In the genomic region with DNA sequence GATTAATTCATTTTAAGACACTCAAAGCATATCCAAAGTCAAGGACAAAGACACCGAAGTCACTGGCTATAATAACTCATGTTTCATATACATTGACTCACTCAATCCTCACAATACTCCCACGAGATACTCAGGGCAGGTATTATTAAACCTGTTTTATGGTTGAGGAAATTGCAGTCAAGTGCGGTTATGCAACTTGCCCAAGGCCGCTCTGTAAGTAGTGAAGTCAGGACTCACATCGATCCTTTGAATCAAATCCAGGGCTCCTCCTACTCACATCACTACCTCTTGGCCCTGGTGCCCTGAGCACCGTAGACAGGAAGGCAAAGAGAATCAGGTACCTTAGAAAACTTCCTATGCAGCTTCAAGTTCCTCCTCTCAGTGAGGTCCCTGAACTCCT, we compare ENCODE assay signal across 17 cellular contexts.
DNase-seq lines count a peak whose midpoint lies in the region; ATAC-seq and TF ChIP-seq lines count a peak whose summit lies in the region.
"Had no signal": no experiment of that assay in that cellular context is flagged by ENCODE, and none has a peak within 500 bp of the region (broad histone marks: within the 10 kb centered on the region; RNA-seq: fewer than 3 reads in every experiment).

No MANE protein-coding gene starts in this region.

- H3K9me3 ChIP-seq in HCT116 (ENCODE audit: control insufficient read depth in 1 of 2, insufficient read depth in 1 of 2, low read depth in 1 of 2, low read length in 2 of 2) (no peaks in the 10 kb centered on the region), colonic mucosa (no peaks in the 10 kb centered on the region)
- H3K9me3 ChIP-seq: left ventricle myocardium inferior had no signal

- no peak overlapping the region for H2AFZ ChIP-seq in HCT116 (ENCODE audit: low read depth, low read length, poor library complexity, severe bottlenecking)

- H3K9me2 ChIP-seq in HCT116 (ENCODE audit: insufficient read depth), result no peaks in the 10 kb centered on the region

- no peak for TF ChIP-seq POLR2A in HCT116 (IDR thresholded peaks at IDR 0.05; ENCODE audit: borderline replicate concordance, extremely low read depth, insufficient read depth, insufficient read length)

- no peaks in the 10 kb centered on the region for H4K20me1 ChIP-seq in HCT116 (ENCODE audit: insufficient read depth)

- H3K27ac ChIP-seq in HCT116 (ENCODE audit: low read depth, low read length), result no peak overlapping the region
- H3K27ac ChIP-seq in colonic mucosa, result peak overlapping the region; percentile 6
- H3K27ac ChIP-seq: left ventricle myocardium inferior had no signal

- CTCF ChIA-PET in HCT116 (lab: Charles Lee), result no interaction called here

- H3K4me3 ChIP-seq in HCT116 (replicated peaks in 1 of 2; ENCODE audit: low read depth in 1 of 2, low read length in 2 of 2), result no peak overlapping the region
- no peak overlapping the region for H3K4me3 ChIP-seq in colonic mucosa
- H3K4me3 ChIP-seq: left ventricle myocardium inferior had no signal

- POLR2A ChIA-PET in HCT116 (lab: Charles Lee), result interaction anchor here (0.7 kb wide), 1 partner anchor 14 kb away, joined by 3 read pairs; no protein-coding TSS in a partner anchor

- H3K4me2 ChIP-seq in HCT116 (ENCODE audit: low read length), result no peak overlapping the region

- ATAC-seq in HCT116 (0 out of 2 replicates have a peak, but pooled peaks have one; percentile 25), HG03097 (IDR thresholded peaks at IDR 0.05; ENCODE audit: low FRiP score, unreplicated experiment) (no peak)
- ATAC-seq: activated CD4-positive, alpha-beta T cell treated with anti-CD3 and anti-CD28 coated beads for 36 hours; effector memory CD8-positive, alpha-beta T cell; SK-N-SH treated with all-trans-retinoic acid at 6 μM for 48 hours had no signal

- no peaks in the 10 kb centered on the region for H3K36me3 ChIP-seq in HCT116 (ENCODE audit: control insufficient read depth in 1 of 2, insufficient read depth in 2 of 2, low read length in 2 of 2)
- no peaks in the 10 kb centered on the region for H3K36me3 ChIP-seq in colonic mucosa
- H3K36me3 ChIP-seq: left ventricle myocardium inferior had no signal

- H3K4me1 ChIP-seq in HCT116 (ENCODE audit: control insufficient read depth in 1 of 2, insufficient read depth in 2 of 2, low read length in 2 of 2) (no peaks in the 10 kb centered on the region), colonic mucosa (no peaks in the 10 kb centered on the region)
- H3K4me1 ChIP-seq: left ventricle myocardium inferior had no signal

- BruUV-seq in HCT116 (replicated peaks; lab: Mats Ljungman, UMichigan), result no TSS peak

- no peak for DNase-seq in HCT116 (ENCODE audit: low read depth, low spot score)
- DNase-seq in NCI-H2107 treated with DMSO at 0.1 percent for 48 hours (lab: John Stamatoyannopoulos, UW; ENCODE audit: unreplicated experiment), result peak; percentile 34
- peak; percentile 82 for DNase-seq in colonic mucosa
- DNase-seq in mucosa of gallbladder (ENCODE audit: low spot score), result peak; percentile 75
- DNase-seq in GM20000 (ENCODE audit: low spot score), result no peak
- DNase-seq in Kasumi-1 (lab: John Stamatoyannopoulos, UW), result no peak
- DNase-seq in NCI-H774 (lab: John Stamatoyannopoulos, UW), result no peak
- DNase-seq: activated CD4-positive, alpha-beta T cell treated with anti-CD3 and anti-CD28 coated beads for 36 hours; activated effector memory CD4-positive, alpha-beta T cell treated with anti-CD3 and anti-CD28 coated beads, Interleukin-2, amount 50 U/mL, for 16 hours; amniotic stem cell; effector memory CD8-positive, alpha-beta T cell; KG1; left ventricle myocardium inferior; NCI-H1417 treated with DMSO at 0.1 percent for 48 hours; stimulated activated CD4-positive, alpha-beta T cell treated with anti-CD3 and anti-CD28 coated beads, Interleukin-2, amount 100 ng/mL, for 48 hours had no signal

- intact Hi-C loops in HCT116 (cut with micrococcal nuclease), result no loop called here
- intact Hi-C loops in colonic mucosa (cut with DNase I), result no loop called here

- TF ChIP-seq CTCF in HCT116 (IDR thresholded peaks at IDR 0.05 in 2 of 3, conservative IDR thresholded peaks at IDR 0.05 in 1 of 3; ENCODE audit: borderline replicate concordance in 1 of 3, insufficient read depth in 1 of 3, low read depth in 2 of 3, low read length in 2 of 3) (no peak), colonic mucosa (IDR thresholded peaks at IDR 0.05) (no peak), GM20000 (IDR thresholded peaks at IDR 0.05; ENCODE audit: extremely low read depth, missing control alignments) (no peak)

- no peaks in the 10 kb centered on the region for H3K27me3 ChIP-seq in HCT116 (ENCODE audit: insufficient read depth, low read length)
- H3K27me3 ChIP-seq in colonic mucosa, result no peaks in the 10 kb centered on the region

- RAD21 ChIA-PET in HCT116 (lab: Charles Lee; ENCODE audit: low non-redundant PET in 1 of 2, low total read pairs in 2 of 2, uncharacterized antibody in 2 of 2, unreplicated experiment in 2 of 2), result no interaction called here

- H3K9ac ChIP-seq in HCT116 (ENCODE audit: low read length) (no peak overlapping the region), colonic mucosa (ENCODE audit: low read depth in 2 of 2, low read length in 2 of 2) (no peak overlapping the region)

- TF ChIP-seq RAD21 in HCT116 (IDR thresholded peaks at IDR 0.05; ENCODE audit: low read depth), result no peak

- no peaks in the 10 kb centered on the region for H3K79me2 ChIP-seq in HCT116 (ENCODE audit: insufficient read depth, low read length)

TF ChIP-seq in HCT116, 20 proteins besides CTCF, POLR2A, EP300 and RAD21:
- TF ChIP-seq EGR1 (IDR thresholded peaks at IDR 0.05; ENCODE audit: low read depth), result no peak
- TF ChIP-seq, protein P1, sequence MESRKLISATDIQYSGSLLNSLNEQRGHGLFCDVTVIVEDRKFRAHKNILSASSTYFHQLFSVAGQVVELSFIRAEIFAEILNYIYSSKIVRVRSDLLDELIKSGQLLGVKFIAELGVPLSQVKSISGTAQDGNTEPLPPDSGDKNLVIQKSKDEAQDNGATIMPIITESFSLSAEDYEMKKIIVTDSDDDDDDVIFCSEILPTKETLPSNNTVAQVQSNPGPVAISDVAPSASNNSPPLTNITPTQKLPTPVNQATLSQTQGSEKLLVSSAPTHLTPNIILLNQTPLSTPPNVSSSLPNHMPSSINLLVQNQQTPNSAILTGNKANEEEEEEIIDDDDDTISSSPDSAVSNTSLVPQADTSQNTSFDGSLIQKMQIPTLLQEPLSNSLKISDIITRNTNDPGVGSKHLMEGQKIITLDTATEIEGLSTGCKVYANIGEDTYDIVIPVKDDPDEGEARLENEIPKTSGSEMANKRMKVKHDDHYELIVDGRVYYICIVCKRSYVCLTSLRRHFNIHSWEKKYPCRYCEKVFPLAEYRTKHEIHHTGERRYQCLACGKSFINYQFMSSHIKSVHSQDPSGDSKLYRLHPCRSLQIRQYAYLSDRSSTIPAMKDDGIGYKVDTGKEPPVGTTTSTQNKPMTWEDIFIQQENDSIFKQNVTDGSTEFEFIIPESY (IDR thresholded peaks at IDR 0.05; ENCODE audit: extremely low read depth, insufficient replicate concordance, low read length), result no peak
- TF ChIP-seq EZH2phosphoT487 (IDR thresholded peaks at IDR 0.05; ENCODE audit: borderline replicate concordance), result no peak
- no peak for TF ChIP-seq SRF (IDR thresholded peaks at IDR 0.05; ENCODE audit: low read depth)
- peak; percentile 49 for TF ChIP-seq TCF7L2 (IDR thresholded peaks at IDR 0.05; ENCODE audit: borderline replicate concordance, extremely low read depth, insufficient read depth, insufficient read length)
- TF ChIP-seq CEBPB (IDR thresholded peaks at IDR 0.05; ENCODE audit: low read depth), result no peak
- TF ChIP-seq FOSL1 (IDR thresholded peaks at IDR 0.05; ENCODE audit: low read depth), result no peak

Comparison
In these comparisons a context has a peak if more than half of its experiments do, and no peak if none do; other contexts are left out.
1. DNase-seq: peak in NCI-H2107 treated with DMSO at 0.1 percent for 48 hours (single experiment), colonic mucosa (single experiment) and mucosa of gallbladder (single experiment); none in HCT116 (single experiment), GM20000 (single experiment), Kasumi-1 (0 of 2) and NCI-H774 (single experiment).